ENCODE assay signal across 6 cellular contexts in the genomic region with DNA sequence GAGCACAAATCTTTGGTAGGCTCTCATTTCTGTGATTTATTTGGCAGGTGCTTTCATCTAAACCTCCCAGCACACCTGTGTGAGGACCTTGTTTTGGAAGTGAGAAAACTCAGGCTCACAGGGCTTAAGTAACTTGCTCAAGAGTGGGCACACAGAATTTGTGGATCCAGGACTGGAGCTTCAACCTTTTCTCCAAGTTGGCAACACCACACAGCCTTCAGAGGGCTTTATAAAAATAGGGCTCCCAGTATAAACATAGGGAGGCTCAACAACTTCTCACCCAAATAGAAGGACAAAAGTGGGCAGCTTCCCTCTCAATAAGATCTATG.
"Had no signal": no experiment of that assay in that cellular context is flagged by ENCODE, and none has a peak within 500 bp of the region (broad histone marks: within the 10 kb centered on the region; RNA-seq: fewer than 3 reads in every experiment).

No MANE protein-coding gene starts in this region.

- H3K4me1 Mint-ChIP-seq: IgD-negative memory B cell had no signal

- H3K9me3 ChIP-seq: Peyer's patch, SJSA1 had no signal

- H3K36me3 ChIP-seq: Peyer's patch, SJSA1 had no signal

- DNase-seq: NCI-H524 treated with DMSO at 0.1 percent for 48 hours, SIG-M5 had no signal

- H3K4me3 Mint-ChIP-seq: IgD-negative memory B cell had no signal

- H3K4me1 ChIP-seq: SJSA1 had no signal

- H3K4me3 ChIP-seq: Peyer's patch, SJSA1, SK-N-MC had no signal

- H3K27ac ChIP-seq: Peyer's patch, SJSA1, SK-N-MC had no signal

- H3K36me3 Mint-ChIP-seq: IgD-negative memory B cell had no signal

- H3K27me3 ChIP-seq: Peyer's patch, SJSA1 had no signal

- H3K27ac Mint-ChIP-seq: IgD-negative memory B cell had no signal
